8 cellular contexts compared by ENCODE assay signal in the genomic region with DNA sequence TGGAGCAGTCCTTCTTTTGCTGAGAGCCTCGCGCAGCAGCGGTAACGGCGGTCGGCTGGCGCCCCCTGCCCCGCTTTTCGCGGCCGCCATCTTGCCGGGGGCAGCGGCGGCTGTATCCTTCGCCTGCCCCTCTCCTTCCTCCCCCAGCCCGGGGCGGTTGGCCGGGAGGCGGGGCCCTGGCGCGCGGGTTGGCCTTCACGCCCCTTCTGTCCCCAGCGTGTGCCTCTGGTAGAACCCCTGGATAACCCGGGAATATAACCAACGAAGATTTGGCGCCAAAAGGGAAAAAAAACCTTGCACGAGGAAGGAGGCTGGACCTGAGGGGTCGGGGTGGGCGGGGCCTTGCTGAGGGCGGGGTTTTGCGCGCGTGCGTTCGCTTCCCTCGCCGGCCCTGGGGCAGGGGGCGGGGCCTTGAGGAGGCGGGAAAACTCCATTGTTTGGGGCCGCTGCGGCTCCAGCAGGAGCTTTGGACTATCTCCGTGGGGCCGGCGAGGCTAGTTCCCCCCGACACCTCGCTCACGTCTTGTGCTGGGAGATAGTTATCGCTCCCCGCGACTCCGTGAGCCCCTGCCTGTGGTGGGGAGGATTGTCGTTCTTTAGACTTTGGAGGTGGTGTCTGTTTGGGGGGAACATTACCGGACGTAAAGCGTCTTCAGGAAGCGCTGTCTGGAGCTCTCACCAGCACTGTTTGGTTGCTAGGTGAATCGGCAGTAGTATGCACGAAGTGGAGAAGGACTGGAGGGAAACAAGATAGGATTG. TPM values are rescaled to one million over a fixed set of nuclear protein-coding genes. Genes with fewer than 3 reads are reported as not detected.
DNase-seq lines count a peak whose midpoint lies in the region; ATAC-seq and TF ChIP-seq lines count a peak whose summit lies in the region.

No MANE protein-coding gene starts in this region.

- 0 to 1% methylated on average over 6 to 57 of the region's 59 CpGs for WGBS in testis, 2 donors

- H3K27me3 ChIP-seq in testis: no peaks in the 10 kb centered on the region

- no peaks in the 10 kb centered on the region for H3K36me3 ChIP-seq in testis (ENCODE audit: low read depth, missing control alignments)

- peak overlapping the region; percentile 89 to 97 for H3K27ac ChIP-seq in testis

- H3K9me3 ChIP-seq in testis: no peaks in the 10 kb centered on the region

- peak; percentile 72 for ATAC-seq in SK-N-SH treated with all-trans-retinoic acid at 6 μM for 48 hours
- ATAC-seq in activated naive CD4-positive, alpha-beta T cell treated with anti-CD3 and anti-CD28 coated beads, Interleukin-2, amount 50 U/mL, for 72 hours: peak; percentile 48 to 56

- H3K4me1 ChIP-seq in testis: peaks cover 17% of the 10 kb centered on the region

- peak; percentile 10 for TF ChIP-seq CTCF in HFF-Myc (IDR thresholded peaks at IDR 0.05; ENCODE audit: low read depth, low read length, missing control alignments)
- no peak for TF ChIP-seq CTCF in glutamatergic neuron (IDR thresholded peaks at IDR 0.05; ENCODE audit: partially characterized antibody, unreplicated experiment)
- TF ChIP-seq CTCF in osteocyte (IDR thresholded peaks at IDR 0.05): peak; percentile 27
- no peak for TF ChIP-seq CTCF in testis (IDR thresholded peaks at IDR 0.05)

- peak overlapping the region; percentile 92 to 99 for H3K27ac Mint-ChIP-seq in activated naive CD4-positive, alpha-beta T cell treated with anti-CD3 and anti-CD28 coated beads, Interleukin-2, amount 50 U/mL, for 72 hours
- H3K27ac Mint-ChIP-seq in glutamatergic neuron (ENCODE audit: unreplicated experiment) (peak overlapping the region; percentile 97), osteocyte (ENCODE audit: unreplicated experiment) (peak overlapping the region; percentile 98)

- DNase-seq in Daoy (ENCODE audit: low read depth): peak; percentile 94
- peak; percentile 59 for DNase-seq in HFF-Myc (ENCODE audit: extremely low read depth, low read depth)
- DNase-seq in NCI-H1105 (lab: John Stamatoyannopoulos, UW): peak; percentile 96
- peak; percentile 86 to 88 for DNase-seq in activated naive CD4-positive, alpha-beta T cell treated with anti-CD3 and anti-CD28 coated beads, Interleukin-2, amount 50 U/mL, for 72 hours (ENCODE audit: low spot score in 2 of 2)
- DNase-seq in glutamatergic neuron: peak; percentile 95
- peak; percentile 96 for DNase-seq in osteocyte (ENCODE audit: extremely low spot score, unreplicated experiment)
- DNase-seq in testis: peak; percentile 91

- no peak for TF ChIP-seq POLR2A in testis (IDR thresholded peaks at IDR 0.05)

- peaks cover 15 to 26% of the 10 kb centered on the region in 2 donors for H3K36me3 Mint-ChIP-seq in activated naive CD4-positive, alpha-beta T cell treated with anti-CD3 and anti-CD28 coated beads, Interleukin-2, amount 50 U/mL, for 72 hours
- H3K36me3 Mint-ChIP-seq in glutamatergic neuron (ENCODE audit: unreplicated experiment) (no peaks in the 10 kb centered on the region), osteocyte (ENCODE audit: unreplicated experiment) (no peaks in the 10 kb centered on the region)

- H3K4me3 Mint-ChIP-seq in glutamatergic neuron (ENCODE audit: unreplicated experiment) (peak overlapping the region; percentile 100), osteocyte (ENCODE audit: unreplicated experiment) (peak overlapping the region; percentile 97)

- H3K4me1 Mint-ChIP-seq in glutamatergic neuron (ENCODE audit: low read depth, unreplicated experiment): peaks cover 8% of the 10 kb centered on the region
- peaks cover 25% of the 10 kb centered on the region for H3K4me1 Mint-ChIP-seq in osteocyte (ENCODE audit: unreplicated experiment)

- H3K9me3 Mint-ChIP-seq in activated naive CD4-positive, alpha-beta T cell treated with anti-CD3 and anti-CD28 coated beads, Interleukin-2, amount 50 U/mL, for 72 hours: no peaks in the 10 kb centered on the region
- H3K9me3 Mint-ChIP-seq in glutamatergic neuron (ENCODE audit: unreplicated experiment) (peaks cover 11% of the 10 kb centered on the region), osteocyte (ENCODE audit: unreplicated experiment) (no peaks in the 10 kb centered on the region)

- H3K27me3 Mint-ChIP-seq in glutamatergic neuron (ENCODE audit: unreplicated experiment): peaks cover 9% of the 10 kb centered on the region
- H3K27me3 Mint-ChIP-seq in osteocyte (ENCODE audit: unreplicated experiment): no peaks in the 10 kb centered on the region

- intact Hi-C loops in testis (cut with DNase I; ENCODE audit: low total_unique reads): no loop called here

- H3K4me3 ChIP-seq in HFF-Myc (replicated peaks; ENCODE audit: low read depth, low read length) (peak overlapping the region; percentile 98), testis (peak overlapping the region; percentile 82 to 97)

TF ChIP-seq in SK-N-SH treated with all-trans-retinoic acid at 6 μM for 48 hours, 23 proteins besides CTCF, POLR2A, EP300 and RAD21:
- no peak for TF ChIP-seq RARB (CRISPR knock-in tag; IDR thresholded peaks at IDR 0.05)
- peak; percentile 95 for TF ChIP-seq ZFP3 (CRISPR knock-in tag; IDR thresholded peaks at IDR 0.05)
- TF ChIP-seq ISL1 (CRISPR knock-in tag; IDR thresholded peaks at IDR 0.05): no peak

RNA-seq across cellular contexts. Expression of gene NASP, which starts 0.7 kb away (rescaled TPM):
- 145 and 155 TPM in 2 replicates for total RNA-seq in Daoy (2014; rRNA removed; shearing (Covaris generic))
- total RNA-seq in activated naive CD4-positive, alpha-beta T cell treated with anti-CD3 and anti-CD28 coated beads, Interleukin-2, amount 50 U/mL, for 72 hours: 100 to 1,000 TPM; 178 to 319 TPM
- total RNA-seq in glutamatergic neuron (ENCODE audit: unreplicated experiment) (139 TPM), osteocyte (71.2 and 72.5 TPM in 2 replicates), testis (100 to 1,000 TPM; 184 to 194 TPM)
- polyA plus RNA-seq in testis (ENCODE audit: insufficient read depth, low read depth, low replicate concordance): 206 TPM

RNA-seq across cellular contexts. Expression of gene AKR1A1, which starts 33.9 kb away (rescaled TPM):
- total RNA-seq in Daoy (2014; rRNA removed; shearing (Covaris generic)): 124 and 150 TPM in 2 replicates
- total RNA-seq in activated naive CD4-positive, alpha-beta T cell treated with anti-CD3 and anti-CD28 coated beads, Interleukin-2, amount 50 U/mL, for 72 hours: 100 to 1,000 TPM; 153 to 177 TPM
- 182 TPM for total RNA-seq in glutamatergic neuron (ENCODE audit: unreplicated experiment)
- 175 TPM in 2 replicates for total RNA-seq in osteocyte
- 10 to 100 TPM; 51.1 to 60.1 TPM for total RNA-seq in testis
- 63.7 TPM for polyA plus RNA-seq in testis (ENCODE audit: insufficient read depth, low read depth, low replicate concordance)

RNA-seq across cellular contexts. Expression of gene CCDC17, which starts 39.3 kb away (rescaled TPM):
- total RNA-seq in Daoy (2014; rRNA removed; shearing (Covaris generic)): 1.1 and 1.2 TPM in 2 replicates
- total RNA-seq in activated naive CD4-positive, alpha-beta T cell treated with anti-CD3 and anti-CD28 coated beads, Interleukin-2, amount 50 U/mL, for 72 hours: 1 to 10 TPM; 2.6 to 3.6 TPM
- total RNA-seq in glutamatergic neuron (ENCODE audit: unreplicated experiment): 3.8 TPM
- total RNA-seq in osteocyte: 2.2 and 2.4 TPM in 2 replicates
- 1 to 10 TPM; 3.8 to 5.0 TPM for total RNA-seq in testis
- polyA plus RNA-seq in testis (ENCODE audit: insufficient read depth, low read depth, low replicate concordance): 4.4 TPM

Comparison
In these comparisons a context has a peak if more than half of its experiments do, and no peak if none do; other contexts are left out.
1. Peak in every context shown above with its lines: DNase-seq, ATAC-seq, H3K4me3 ChIP-seq and H3K27ac ChIP-seq.
2. CTCF ChIP-seq: peak in HFF-Myc (single experiment) and osteocyte (single experiment); none in glutamatergic neuron (single experiment) and testis (0 of 3).